Comparison of ENCODE assay signal across 12 cellular contexts in the genomic region with DNA sequence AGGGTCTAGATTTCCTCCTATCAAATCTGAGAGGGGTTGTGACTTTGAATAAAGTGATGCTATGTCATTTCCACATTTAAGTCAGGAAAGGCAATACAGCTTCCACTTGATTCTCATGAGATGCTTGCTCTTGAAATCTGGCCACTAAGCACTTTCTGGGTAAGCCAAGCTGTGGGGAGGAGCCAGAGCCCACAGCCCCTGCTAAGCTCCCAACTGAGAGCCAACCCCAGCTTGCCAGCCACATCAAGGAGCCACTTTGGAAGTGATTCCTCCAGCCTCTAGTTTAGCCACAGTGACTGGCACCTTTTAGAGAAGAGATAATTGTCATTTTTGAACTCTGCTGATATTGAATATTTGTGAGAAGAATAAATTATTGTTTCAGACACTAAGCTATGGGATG.
DNase-seq lines count a peak whose midpoint lies in the region; FAIRE-seq and TF ChIP-seq lines count a peak whose summit lies in the region.
"Had no signal": no experiment of that assay in that cellular context is flagged by ENCODE, and none has a peak within 500 bp of the region (broad histone marks: within the 10 kb centered on the region; RNA-seq: fewer than 3 reads in every experiment).

No MANE protein-coding gene starts in this region.

- H3K27me3 Mint-ChIP-seq in H9 (ENCODE audit: low read depth) = no peaks in the 10 kb centered on the region
- no peaks in the 10 kb centered on the region for H3K27me3 Mint-ChIP-seq in endodermal cell (ENCODE audit: insufficient read depth)
- no peaks in the 10 kb centered on the region for H3K27me3 Mint-ChIP-seq in endothelial cell (ENCODE audit: unreplicated experiment)
- H3K27me3 Mint-ChIP-seq: B cell; CD4-positive, alpha-beta memory T cell had no signal

- no peak overlapping the region for H3K18ac ChIP-seq in H9 (ENCODE audit: insufficient read length, low read depth, low read length)
- no peak overlapping the region for H3K18ac ChIP-seq in mesendoderm (ENCODE audit: low read length)

- no peak overlapping the region for H3T11ph ChIP-seq in H9 (ENCODE audit: low read length)

- no peak for TF ChIP-seq CTCF in D721Med (IDR thresholded peaks at IDR 0.05; ENCODE audit: insufficient read depth, missing control alignments)
- no peak for TF ChIP-seq CTCF in H9 (conservative IDR thresholded peaks at IDR 0.05)
- TF ChIP-seq CTCF in endodermal cell (conservative IDR thresholded peaks at IDR 0.05) = no peak
- TF ChIP-seq CTCF in endothelial cell (IDR thresholded peaks at IDR 0.05; ENCODE audit: unreplicated experiment) = no peak
- TF ChIP-seq CTCF in adrenal gland (IDR thresholded peaks at IDR 0.05) = no peak

- H3K36me3 ChIP-seq in endodermal cell (ENCODE audit: control insufficient read depth, insufficient read depth, low read length) (no peaks in the 10 kb centered on the region), mesendoderm (ENCODE audit: control insufficient read depth, insufficient read depth, low read length) (no peaks in the 10 kb centered on the region), adrenal gland (replicated peaks in 1 of 2) (no peaks in the 10 kb centered on the region)

- H3K27me3 ChIP-seq in H9 (ENCODE audit: insufficient read depth, low read length) (no peaks in the 10 kb centered on the region), endodermal cell (ENCODE audit: control insufficient read depth, insufficient read depth, low read length, poor library complexity, severe bottlenecking) (no peaks in the 10 kb centered on the region), mesendoderm (ENCODE audit: insufficient read depth, low read length, poor library complexity) (no peaks in the 10 kb centered on the region), adrenal gland (no peaks in the 10 kb centered on the region)

- H3K56ac ChIP-seq in H9 (ENCODE audit: insufficient read length, low read depth, low read length) (no peak overlapping the region), mesendoderm (ENCODE audit: low read length) (no peak overlapping the region)

- no peak overlapping the region for H3K27ac ChIP-seq in H9 (ENCODE audit: insufficient read length, low read depth, low read length)
- no peak overlapping the region for H3K27ac ChIP-seq in endodermal cell (ENCODE audit: low read depth, low read length)
- no peak overlapping the region for H3K27ac ChIP-seq in mesendoderm (ENCODE audit: low read depth, low read length)
- H3K27ac ChIP-seq in adrenal gland = no peak overlapping the region
- H3K27ac ChIP-seq: C4-2B, HL-60 had no signal

- H3K9ac ChIP-seq in H9 (ENCODE audit: extremely low read depth, insufficient read length, low read length) (no peak overlapping the region), endodermal cell (ENCODE audit: extremely low read depth, low read length, poor library complexity, severe bottlenecking) (no peak overlapping the region), mesendoderm (ENCODE audit: low read length) (no peak overlapping the region)

- no peak overlapping the region for H4K91ac ChIP-seq in H9 (ENCODE audit: insufficient read length, low read depth, low read length)

- H3K9me3 Mint-ChIP-seq in H9 (no peaks in the 10 kb centered on the region; a peak in 1 of 5 replicates), endodermal cell (no peaks in the 10 kb centered on the region), endothelial cell (ENCODE audit: unreplicated experiment) (no peaks in the 10 kb centered on the region)

- H3K36me3 Mint-ChIP-seq in H9 (ENCODE audit: insufficient read depth in 1 of 3, low read depth in 3 of 3) = peaks cover 0 to 1% (median 0%) of the 10 kb centered on the region in 3 experiments; a peak in 1 of 7 replicates
- no peaks in the 10 kb centered on the region for H3K36me3 Mint-ChIP-seq in endodermal cell (ENCODE audit: low read depth)
- H3K36me3 Mint-ChIP-seq in endothelial cell (ENCODE audit: low read depth, unreplicated experiment) = no peaks in the 10 kb centered on the region
- H3K36me3 Mint-ChIP-seq: CD4-positive, alpha-beta memory T cell had no signal

- H4K8ac ChIP-seq in H9 (replicated peaks; ENCODE audit: insufficient read length, low read depth, low read length) (no peak overlapping the region), mesendoderm (ENCODE audit: low read depth, low read length) (no peak overlapping the region)

- no peak overlapping the region for H3K27ac Mint-ChIP-seq in H9
- no peak overlapping the region for H3K27ac Mint-ChIP-seq in endodermal cell
- H3K27ac Mint-ChIP-seq in endothelial cell (ENCODE audit: unreplicated experiment) = no peak overlapping the region
- H3K27ac Mint-ChIP-seq: B cell; CD4-positive, alpha-beta memory T cell had no signal

- no peak overlapping the region for H3K4me3 Mint-ChIP-seq in H9
- no peak overlapping the region for H3K4me3 Mint-ChIP-seq in endodermal cell
- no peak overlapping the region for H3K4me3 Mint-ChIP-seq in endothelial cell (ENCODE audit: unreplicated experiment)
- H3K4me3 Mint-ChIP-seq: B cell; CD4-positive, alpha-beta memory T cell had no signal

- peak; percentile 64 for FAIRE-seq in D721Med (lab: Jason Lieb, UNC)
- FAIRE-seq: A204.1 had no signal

- no peaks in the 10 kb centered on the region for H3K9me3 ChIP-seq in H9 (ENCODE audit: control insufficient read depth, low read depth, low read length)
- H3K9me3 ChIP-seq in endodermal cell (ENCODE audit: control insufficient read depth, low read length) = peaks cover 5% of the 10 kb centered on the region
- H3K9me3 ChIP-seq in adrenal gland (replicated peaks in 1 of 3) = no peaks in the 10 kb centered on the region

- H2BK120ac ChIP-seq in H9 (ENCODE audit: low read depth, low read length, poor library complexity, severe bottlenecking) (no peak overlapping the region), mesendoderm (ENCODE audit: low read depth, low read length) (no peak overlapping the region)

- H4K5ac ChIP-seq in H9 (ENCODE audit: insufficient read length, low read depth, low read length) (no peak overlapping the region), mesendoderm (ENCODE audit: low read length) (no peak overlapping the region)

- no peaks in the 10 kb centered on the region for H3K23me2 ChIP-seq in H9 (ENCODE audit: insufficient read length, low read depth, low read length, poor library complexity, severe bottlenecking)

- H2BK5ac ChIP-seq in H9 (ENCODE audit: insufficient read length, low read length) (no peak overlapping the region), mesendoderm (ENCODE audit: low read length) (no peak overlapping the region)

- H3K23ac ChIP-seq in H9 (ENCODE audit: insufficient read length, low read depth, low read length) (no peak overlapping the region), mesendoderm (ENCODE audit: low read length) (no peak overlapping the region)

- no peak overlapping the region for H3K14ac ChIP-seq in H9 (ENCODE audit: insufficient read depth, low read length)

- H3K4me1 ChIP-seq in H9 (ENCODE audit: insufficient read depth, low read length) (peaks cover 7% of the 10 kb centered on the region), endodermal cell (ENCODE audit: control insufficient read depth, insufficient read depth, low read length) (peaks cover 6% of the 10 kb centered on the region), mesendoderm (ENCODE audit: control insufficient read depth, low read depth, low read length) (peaks cover 2% of the 10 kb centered on the region), adrenal gland (replicated peaks in 1 of 2) (no peaks in the 10 kb centered on the region)

- DNase-seq in D721Med (ENCODE audit: insufficient read length, low spot score) (no peak), H9 (peak; percentile 26), endodermal cell (peak; percentile 53), mesendoderm (peak; percentile 31), C1 segment of cervical spinal cord (lab: John Stamatoyannopoulos, UW) (no peak), endothelial cell (ENCODE audit: low spot score) (no peak), adrenal gland (no peak)
- DNase-seq: CD4-positive, alpha-beta memory T cell had no signal

- no peak overlapping the region for H2AK5ac ChIP-seq in H9 (ENCODE audit: insufficient read length, low read length)
- no peak overlapping the region for H2AK5ac ChIP-seq in mesendoderm (ENCODE audit: low read length)

- peak overlapping the region; percentile 89; the same call in 1 of the 2 replicates for H2BK15ac ChIP-seq in H9 (ENCODE audit: low read depth, low read length)
- no peak overlapping the region for H2BK15ac ChIP-seq in mesendoderm (replicated peaks; ENCODE audit: low read depth)

- H2BK20ac ChIP-seq in H9 (ENCODE audit: low read depth, low read length, poor library complexity, severe bottlenecking) = no peak overlapping the region

- intact Hi-C loops in adrenal gland (cut with DNase I) = no loop called here

- no peak overlapping the region for H3K4me3 ChIP-seq in endodermal cell (ENCODE audit: low read length)
- H3K4me3 ChIP-seq in mesendoderm (ENCODE audit: low read length) = no peak overlapping the region
- no peak overlapping the region for H3K4me3 ChIP-seq in adrenal gland

- peaks cover 3 to 8% of the 10 kb centered on the region in 2 experiments; a peak in 2 of 4 replicates for H3K4me1 Mint-ChIP-seq in H9
- peaks cover 11% of the 10 kb centered on the region for H3K4me1 Mint-ChIP-seq in endodermal cell
- H3K4me1 Mint-ChIP-seq in endothelial cell (ENCODE audit: unreplicated experiment) = no peaks in the 10 kb centered on the region
- H3K4me1 Mint-ChIP-seq: B cell; CD4-positive, alpha-beta memory T cell had no signal

- H3K4ac ChIP-seq in H9 (ENCODE audit: low read depth, low read length) (no peak overlapping the region), mesendoderm (ENCODE audit: low read depth, low read length) (no peak overlapping the region)

- no peak for TF ChIP-seq POLR2A in adrenal gland (IDR thresholded peaks at IDR 0.05)

- H2BK12ac ChIP-seq in H9 (ENCODE audit: insufficient read length, low read depth, low read length) = no peak overlapping the region

- no peaks in the 10 kb centered on the region for H4K20me1 ChIP-seq in H9 (ENCODE audit: control insufficient read depth, insufficient read depth, insufficient read length)

- H3K79me2 ChIP-seq in H9 (ENCODE audit: insufficient read depth, low read length) (no peaks in the 10 kb centered on the region), mesendoderm (ENCODE audit: control insufficient read depth, insufficient read depth, low read length) (no peaks in the 10 kb centered on the region)

- no peak overlapping the region for H2AFZ ChIP-seq in H9 (ENCODE audit: low read length)

- H3K4me2 ChIP-seq in H9 (ENCODE audit: insufficient read depth, insufficient read length, low read length) (no peak overlapping the region), mesendoderm (ENCODE audit: low read length) (no peak overlapping the region)

- H3K79me1 ChIP-seq in H9 (ENCODE audit: insufficient read depth, low read depth, low read length, poor library complexity, severe bottlenecking) (no peaks in the 10 kb centered on the region), mesendoderm (ENCODE audit: low read length) (no peaks in the 10 kb centered on the region)

Comparison
In these comparisons a context has a peak if more than half of its experiments do, and no peak if none do; other contexts are left out.
1. DNase-seq: peak in H9 (single experiment), endodermal cell (single experiment) and mesendoderm (single experiment); none in D721Med (single experiment), C1 segment of cervical spinal cord (0 of 14), endothelial cell (single experiment) and adrenal gland (0 of 7).